8 cellular contexts compared by ENCODE assay signal in genomic region chr3:13308406-13308805, GRCh38.
DNase-seq lines count a peak whose midpoint lies in the region; ATAC-seq and TF ChIP-seq lines count a peak whose summit lies in the region.

No MANE protein-coding gene starts in this region.

- TF ChIP-seq EP300 in transverse colon (IDR thresholded peaks at IDR 0.05; ENCODE audit: low read depth), result no peak

- intact Hi-C loops in transverse colon (cut with DNase I; ENCODE audit: low total_unique reads), result no loop called here

- 30 to 32% methylated on average over 1 to 6 of the region's 6 CpGs for WGBS in transverse colon (ENCODE audit: low coverage in 1 of 2), 2 donors

- no peaks in the 10 kb centered on the region for H3K27me3 ChIP-seq in transverse colon

- H3K27ac ChIP-seq in transverse colon, result no peak overlapping the region

- no peak overlapping the region for H3K4me3 ChIP-seq in astrocyte of the spinal cord (ENCODE audit: low read depth, low read length)
- no peak overlapping the region for H3K4me3 ChIP-seq in transverse colon

- H3K4me1 ChIP-seq in transverse colon, result no peaks in the 10 kb centered on the region

- peak; percentile 40 for DNase-seq in CD1c-positive myeloid dendritic cell (ENCODE audit: extremely low spot score)
- DNase-seq in GM19238 (ENCODE audit: insufficient read length, low spot score), result peak; percentile 57
- peak; percentile 36 for DNase-seq in NCI-H748 (lab: John Stamatoyannopoulos, UW; ENCODE audit: unreplicated experiment)
- DNase-seq in astrocyte of the spinal cord (ENCODE audit: low read depth, low spot score), result peak; percentile 42
- peak; percentile 57 for DNase-seq in left kidney (ENCODE audit: low read depth, low spot score)
- DNase-seq in transverse colon, result peak; percentile 31
- DNase-seq in activated CD8-positive, alpha-beta memory T cell treated with anti-CD3 and anti-CD28 coated beads, Interleukin-2, amount 50 U/mL, for 4 hours, result no peak

- no peak for ATAC-seq in HG02763 (IDR thresholded peaks at IDR 0.05; ENCODE audit: unreplicated experiment)

- TF ChIP-seq POLR2A in transverse colon (IDR thresholded peaks at IDR 0.05), result no peak

- no peaks in the 10 kb centered on the region for H3K9me3 ChIP-seq in transverse colon

- TF ChIP-seq CTCF in astrocyte of the spinal cord (IDR thresholded peaks at IDR 0.05; ENCODE audit: low read depth, low read length), result peak; percentile 53
- TF ChIP-seq CTCF in transverse colon (IDR thresholded peaks at IDR 0.05), result peak; percentile 23 to 43 (median 42)

- H3K36me3 ChIP-seq in transverse colon, result no peaks in the 10 kb centered on the region

- in situ Hi-C loops in astrocyte of the spinal cord (cut with HindIII; ENCODE audit: low sequenced_read_pairs) (no loop called here), transverse colon (cut with MboI; ENCODE audit: low pct_ligation_motif_present in 1 of 4, low pct_unique_long_range_greater_than_20kb in 1 of 4, low sequenced_read_pairs in 3 of 4) (no loop called here)
